11 cellular contexts compared by ENCODE assay signal in the genomic region with DNA sequence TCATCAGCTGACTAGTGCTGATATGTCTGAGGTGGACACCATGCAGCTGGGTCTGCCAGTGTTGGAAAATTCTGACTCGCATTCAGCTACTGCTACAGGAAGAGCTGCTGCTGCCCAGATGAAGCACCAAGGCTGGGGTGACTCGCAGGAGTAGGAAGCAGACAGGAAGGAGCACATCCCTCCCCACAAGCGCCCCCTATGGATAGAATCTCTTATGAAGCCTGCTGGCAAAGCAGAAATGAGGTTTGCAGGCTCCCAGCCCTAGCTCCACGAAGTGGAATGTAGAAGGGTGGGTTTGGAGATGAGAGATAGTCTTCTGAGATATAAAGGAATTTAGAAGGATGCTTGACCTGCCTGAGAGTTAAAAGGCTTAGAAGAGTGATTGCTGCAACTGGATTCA.
DNase-seq lines count a peak whose midpoint lies in the region; ATAC-seq and TF ChIP-seq lines count a peak whose summit lies in the region.
"Had no signal": no experiment of that assay in that cellular context is flagged by ENCODE, and none has a peak within 500 bp of the region (broad histone marks: within the 10 kb centered on the region; RNA-seq: fewer than 3 reads in every experiment).

No MANE protein-coding gene starts in this region.

- POLR2A ChIA-PET in WTC11 (lab: Charles Lee): interaction anchor here (0.9 kb wide), 1 partner anchor 9 kb away, joined by 3 read pairs; no protein-coding TSS in a partner anchor

- peak; percentile 94 for ATAC-seq in WTC11
- ATAC-seq in upper lobe of right lung: no peak
- ATAC-seq in HG03139 (IDR thresholded peaks at IDR 0.05; ENCODE audit: unreplicated experiment): no peak
- ATAC-seq: stimulated activated naive CD8-positive, alpha-beta T cell treated with anti-CD3 and anti-CD28 coated beads, Interleukin-15, Interleukin-2, amounts not matched to agents 100 U/mL and 50 U/mL, for 24 hours had no signal

- no peak overlapping the region for H3K27ac ChIP-seq in upper lobe of right lung

- H3K4me1 Mint-ChIP-seq in WTC11: peaks cover 6% of the 10 kb centered on the region; the same call in 1 of the 2 replicates
- H3K4me1 Mint-ChIP-seq: brain had no signal

- no peaks in the 10 kb centered on the region for H3K36me3 Mint-ChIP-seq in WTC11
- H3K36me3 Mint-ChIP-seq: brain had no signal

- no peaks in the 10 kb centered on the region for H3K36me3 ChIP-seq in upper lobe of right lung

- DNase-seq in EL (peak; percentile 49), HT-29 (ENCODE audit: low spot score) (peak; percentile 31), WTC11 (ENCODE audit: low spot score) (peak; percentile 67), lung microvascular endothelial cell (ENCODE audit: low read depth in 2 of 2) (peak; percentile 5 to 28), foreskin fibroblast (no peak), upper lobe of right lung (no peak)
- DNase-seq: stimulated activated CD4-positive, alpha-beta T cell treated with anti-CD3 and anti-CD28 coated beads, Interleukin-12 subunit alpha, Interleukin-12 subunit beta, amount 100 ng/mL, for 4 hours; stimulated activated naive CD8-positive, alpha-beta T cell treated with anti-CD3 and anti-CD28 coated beads, Interleukin-15, Interleukin-2, amounts not matched to agents 100 U/mL and 50 U/mL, for 24 hours; T-helper 1 cell had no signal

- CTCF ChIA-PET in WTC11 (lab: Charles Lee): interaction anchor here (0.5 to 1.7 kb wide), 15 partner anchors 16 to 988 kb away, joined by 3 to 8 read pairs (median 4); no protein-coding TSS in a partner anchor

- no peak overlapping the region for H3K4me3 ChIP-seq in foreskin fibroblast (ENCODE audit: low read depth in 1 of 2, low read length in 2 of 2)
- H3K4me3 ChIP-seq in upper lobe of right lung: no peak overlapping the region

- H3K9me3 ChIP-seq in upper lobe of right lung: no peaks in the 10 kb centered on the region

- intact Hi-C loops in upper lobe of right lung (cut with DNase I): no loop called here

- no peak overlapping the region for H3K4me3 Mint-ChIP-seq in WTC11
- H3K4me3 Mint-ChIP-seq: brain had no signal

- no peak overlapping the region for H3K27ac Mint-ChIP-seq in WTC11
- H3K27ac Mint-ChIP-seq: brain had no signal

- H3K27me3 ChIP-seq in upper lobe of right lung: no peaks in the 10 kb centered on the region

- TF ChIP-seq CTCF in WTC11 (IDR thresholded peaks at IDR 0.05): peak; percentile 44; the same call in 1 of the 2 replicates
- no peak for TF ChIP-seq CTCF in foreskin fibroblast (IDR thresholded peaks at IDR 0.05; ENCODE audit: low read depth, low read length)
- TF ChIP-seq CTCF in upper lobe of right lung (IDR thresholded peaks at IDR 0.05): no peak

- no peaks in the 10 kb centered on the region for H3K4me1 ChIP-seq in upper lobe of right lung

- H3K27me3 Mint-ChIP-seq in WTC11 (ENCODE audit: low read depth): no peaks in the 10 kb centered on the region

- no peaks in the 10 kb centered on the region for H3K9me3 Mint-ChIP-seq in WTC11
- H3K9me3 Mint-ChIP-seq: brain had no signal

TF ChIP-seq in WTC11, 78 proteins besides CTCF, POLR2A, EP300 and RAD21:
- TF ChIP-seq, protein P1, sequence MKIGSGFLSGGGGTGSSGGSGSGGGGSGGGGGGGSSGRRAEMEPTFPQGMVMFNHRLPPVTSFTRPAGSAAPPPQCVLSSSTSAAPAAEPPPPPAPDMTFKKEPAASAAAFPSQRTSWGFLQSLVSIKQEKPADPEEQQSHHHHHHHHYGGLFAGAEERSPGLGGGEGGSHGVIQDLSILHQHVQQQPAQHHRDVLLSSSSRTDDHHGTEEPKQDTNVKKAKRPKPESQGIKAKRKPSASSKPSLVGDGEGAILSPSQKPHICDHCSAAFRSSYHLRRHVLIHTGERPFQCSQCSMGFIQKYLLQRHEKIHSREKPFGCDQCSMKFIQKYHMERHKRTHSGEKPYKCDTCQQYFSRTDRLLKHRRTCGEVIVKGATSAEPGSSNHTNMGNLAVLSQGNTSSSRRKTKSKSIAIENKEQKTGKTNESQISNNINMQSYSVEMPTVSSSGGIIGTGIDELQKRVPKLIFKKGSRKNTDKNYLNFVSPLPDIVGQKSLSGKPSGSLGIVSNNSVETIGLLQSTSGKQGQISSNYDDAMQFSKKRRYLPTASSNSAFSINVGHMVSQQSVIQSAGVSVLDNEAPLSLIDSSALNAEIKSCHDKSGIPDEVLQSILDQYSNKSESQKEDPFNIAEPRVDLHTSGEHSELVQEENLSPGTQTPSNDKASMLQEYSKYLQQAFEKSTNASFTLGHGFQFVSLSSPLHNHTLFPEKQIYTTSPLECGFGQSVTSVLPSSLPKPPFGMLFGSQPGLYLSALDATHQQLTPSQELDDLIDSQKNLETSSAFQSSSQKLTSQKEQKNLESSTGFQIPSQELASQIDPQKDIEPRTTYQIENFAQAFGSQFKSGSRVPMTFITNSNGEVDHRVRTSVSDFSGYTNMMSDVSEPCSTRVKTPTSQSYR (CRISPR knock-in tag; IDR thresholded peaks at IDR 0.05): no peak
- TF ChIP-seq TEAD1 (CRISPR knock-in tag; IDR thresholded peaks at IDR 0.05) (no peak), NR3C1 (CRISPR knock-in tag; conservative IDR thresholded peaks at IDR 0.05; ENCODE audit: low read depth) (no peak), ZNF219 (CRISPR knock-in tag; IDR thresholded peaks at IDR 0.05; ENCODE audit: borderline replicate concordance) (no peak), ATF1 (CRISPR knock-in tag; IDR thresholded peaks at IDR 0.05) (no peak), RELA (CRISPR knock-in tag; IDR thresholded peaks at IDR 0.05; ENCODE audit: borderline replicate concordance) (no peak), JUN (CRISPR knock-in tag; IDR thresholded peaks at IDR 0.05) (no peak), NR2C2 (CRISPR knock-in tag; IDR thresholded peaks at IDR 0.05) (no peak), ZNF396 (CRISPR knock-in tag; IDR thresholded peaks at IDR 0.05; ENCODE audit: borderline replicate concordance) (no peak), ELF4 (CRISPR knock-in tag; IDR thresholded peaks at IDR 0.05; ENCODE audit: low read depth) (no peak), CBFB (CRISPR knock-in tag; IDR thresholded peaks at IDR 0.05; ENCODE audit: low read depth) (no peak), KAT7 (CRISPR knock-in tag; IDR thresholded peaks at IDR 0.05; ENCODE audit: borderline replicate concordance) (no peak), ZNF416 (CRISPR knock-in tag; IDR thresholded peaks at IDR 0.05) (no peak)
- TF ChIP-seq, protein P2, sequence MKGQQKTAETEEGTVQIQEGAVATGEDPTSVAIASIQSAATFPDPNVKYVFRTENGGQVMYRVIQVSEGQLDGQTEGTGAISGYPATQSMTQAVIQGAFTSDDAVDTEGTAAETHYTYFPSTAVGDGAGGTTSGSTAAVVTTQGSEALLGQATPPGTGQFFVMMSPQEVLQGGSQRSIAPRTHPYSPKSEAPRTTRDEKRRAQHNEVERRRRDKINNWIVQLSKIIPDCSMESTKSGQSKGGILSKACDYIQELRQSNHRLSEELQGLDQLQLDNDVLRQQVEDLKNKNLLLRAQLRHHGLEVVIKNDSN (CRISPR knock-in tag; IDR thresholded peaks at IDR 0.05): no peak
- TF ChIP-seq, protein P3, sequence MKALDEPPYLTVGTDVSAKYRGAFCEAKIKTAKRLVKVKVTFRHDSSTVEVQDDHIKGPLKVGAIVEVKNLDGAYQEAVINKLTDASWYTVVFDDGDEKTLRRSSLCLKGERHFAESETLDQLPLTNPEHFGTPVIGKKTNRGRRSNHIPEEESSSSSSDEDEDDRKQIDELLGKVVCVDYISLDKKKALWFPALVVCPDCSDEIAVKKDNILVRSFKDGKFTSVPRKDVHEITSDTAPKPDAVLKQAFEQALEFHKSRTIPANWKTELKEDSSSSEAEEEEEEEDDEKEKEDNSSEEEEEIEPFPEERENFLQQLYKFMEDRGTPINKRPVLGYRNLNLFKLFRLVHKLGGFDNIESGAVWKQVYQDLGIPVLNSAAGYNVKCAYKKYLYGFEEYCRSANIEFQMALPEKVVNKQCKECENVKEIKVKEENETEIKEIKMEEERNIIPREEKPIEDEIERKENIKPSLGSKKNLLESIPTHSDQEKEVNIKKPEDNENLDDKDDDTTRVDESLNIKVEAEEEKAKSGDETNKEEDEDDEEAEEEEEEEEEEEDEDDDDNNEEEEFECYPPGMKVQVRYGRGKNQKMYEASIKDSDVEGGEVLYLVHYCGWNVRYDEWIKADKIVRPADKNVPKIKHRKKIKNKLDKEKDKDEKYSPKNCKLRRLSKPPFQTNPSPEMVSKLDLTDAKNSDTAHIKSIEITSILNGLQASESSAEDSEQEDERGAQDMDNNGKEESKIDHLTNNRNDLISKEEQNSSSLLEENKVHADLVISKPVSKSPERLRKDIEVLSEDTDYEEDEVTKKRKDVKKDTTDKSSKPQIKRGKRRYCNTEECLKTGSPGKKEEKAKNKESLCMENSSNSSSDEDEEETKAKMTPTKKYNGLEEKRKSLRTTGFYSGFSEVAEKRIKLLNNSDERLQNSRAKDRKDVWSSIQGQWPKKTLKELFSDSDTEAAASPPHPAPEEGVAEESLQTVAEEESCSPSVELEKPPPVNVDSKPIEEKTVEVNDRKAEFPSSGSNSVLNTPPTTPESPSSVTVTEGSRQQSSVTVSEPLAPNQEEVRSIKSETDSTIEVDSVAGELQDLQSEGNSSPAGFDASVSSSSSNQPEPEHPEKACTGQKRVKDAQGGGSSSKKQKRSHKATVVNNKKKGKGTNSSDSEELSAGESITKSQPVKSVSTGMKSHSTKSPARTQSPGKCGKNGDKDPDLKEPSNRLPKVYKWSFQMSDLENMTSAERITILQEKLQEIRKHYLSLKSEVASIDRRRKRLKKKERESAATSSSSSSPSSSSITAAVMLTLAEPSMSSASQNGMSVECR (CRISPR knock-in tag; IDR thresholded peaks at IDR 0.05; ENCODE audit: borderline replicate concordance): no peak
- TF ChIP-seq, protein P4, sequence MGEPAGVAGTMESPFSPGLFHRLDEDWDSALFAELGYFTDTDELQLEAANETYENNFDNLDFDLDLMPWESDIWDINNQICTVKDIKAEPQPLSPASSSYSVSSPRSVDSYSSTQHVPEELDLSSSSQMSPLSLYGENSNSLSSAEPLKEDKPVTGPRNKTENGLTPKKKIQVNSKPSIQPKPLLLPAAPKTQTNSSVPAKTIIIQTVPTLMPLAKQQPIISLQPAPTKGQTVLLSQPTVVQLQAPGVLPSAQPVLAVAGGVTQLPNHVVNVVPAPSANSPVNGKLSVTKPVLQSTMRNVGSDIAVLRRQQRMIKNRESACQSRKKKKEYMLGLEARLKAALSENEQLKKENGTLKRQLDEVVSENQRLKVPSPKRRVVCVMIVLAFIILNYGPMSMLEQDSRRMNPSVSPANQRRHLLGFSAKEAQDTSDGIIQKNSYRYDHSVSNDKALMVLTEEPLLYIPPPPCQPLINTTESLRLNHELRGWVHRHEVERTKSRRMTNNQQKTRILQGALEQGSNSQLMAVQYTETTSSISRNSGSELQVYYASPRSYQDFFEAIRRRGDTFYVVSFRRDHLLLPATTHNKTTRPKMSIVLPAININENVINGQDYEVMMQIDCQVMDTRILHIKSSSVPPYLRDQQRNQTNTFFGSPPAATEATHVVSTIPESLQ (CRISPR knock-in tag; IDR thresholded peaks at IDR 0.05): no peak

Comparison
In these comparisons a context has a peak if more than half of its experiments do, and no peak if none do; other contexts are left out.
1. DNase-seq: peak in EL (single experiment), HT-29 (single experiment), WTC11 (single experiment) and lung microvascular endothelial cell (2 of 2); none in foreskin fibroblast (0 of 2) and upper lobe of right lung (single experiment).